ENCODE assay signal across 12 cellular contexts in genomic region chrX:149531599-149531998, GRCh38. TPM values are rescaled to one million over a fixed set of nuclear protein-coding genes. Genes with fewer than 3 reads are reported as not detected.
DNase-seq lines count a peak whose midpoint lies in the region; ATAC-seq, FAIRE-seq and TF ChIP-seq lines count a peak whose summit lies in the region.
"Had no signal": no experiment of that assay in that cellular context is flagged by ENCODE, and none has a peak within 500 bp of the region (broad histone marks: within the 10 kb centered on the region; RNA-seq: fewer than 3 reads in every experiment).

No MANE protein-coding gene starts in this region.

- H3K4me1 ChIP-seq in stomach, result no peaks in the 10 kb centered on the region

- no peak for TF ChIP-seq POLR2A in stomach (IDR thresholded peaks at IDR 0.05)

- peak overlapping the region; percentile 81 for H3K27ac Mint-ChIP-seq in activated naive CD8-positive, alpha-beta T cell treated with anti-CD3 and anti-CD28 coated beads for 36 hours

- H3K9me3 Mint-ChIP-seq in activated naive CD8-positive, alpha-beta T cell treated with anti-CD3 and anti-CD28 coated beads for 36 hours, result no peaks in the 10 kb centered on the region
- H3K9me3 Mint-ChIP-seq: activated naive CD8-positive, alpha-beta T cell treated with anti-CD3 and anti-CD28 coated beads, Interleukin-2, amount 10 ng/mL, durations not matched to agents 7 days and 5 days had no signal

- intact Hi-C loops in stomach (cut with DNase I; ENCODE audit: low total_unique reads), result no loop called here

- no peaks in the 10 kb centered on the region for H3K27me3 Mint-ChIP-seq in activated naive CD8-positive, alpha-beta T cell treated with anti-CD3 and anti-CD28 coated beads for 36 hours
- H3K27me3 Mint-ChIP-seq: activated naive CD8-positive, alpha-beta T cell treated with anti-CD3 and anti-CD28 coated beads, Interleukin-2, amount 10 ng/mL, durations not matched to agents 7 days and 5 days had no signal

- H3K4me1 Mint-ChIP-seq in activated naive CD8-positive, alpha-beta T cell treated with anti-CD3 and anti-CD28 coated beads for 36 hours, result peaks cover 16% of the 10 kb centered on the region

- H3K9me3 ChIP-seq in stomach, result no peaks in the 10 kb centered on the region
- H3K9me3 ChIP-seq: thoracic aorta had no signal

- H3K4me3 ChIP-seq in stomach, result no peak overlapping the region
- H3K4me3 ChIP-seq: thoracic aorta had no signal

- H3K4me3 Mint-ChIP-seq in activated naive CD8-positive, alpha-beta T cell treated with anti-CD3 and anti-CD28 coated beads for 36 hours, result no peak overlapping the region
- H3K4me3 Mint-ChIP-seq: activated naive CD8-positive, alpha-beta T cell treated with anti-CD3 and anti-CD28 coated beads, Interleukin-2, amount 10 ng/mL, durations not matched to agents 7 days and 5 days had no signal

- WGBS in stomach, 5 donors, result 49 to 84% (median 75%) methylated on average over 1 to 2 of the region's 2 CpGs

- H3K27ac ChIP-seq in stomach, result no peak overlapping the region
- H3K27ac ChIP-seq: thoracic aorta had no signal

- no peak for TF ChIP-seq EP300 in stomach (IDR thresholded peaks at IDR 0.05)

- peaks cover 0 to 13% (median 5%) of the 10 kb centered on the region in 4 donors for H3K36me3 ChIP-seq in stomach
- H3K36me3 ChIP-seq: thoracic aorta had no signal

- ATAC-seq in GM18502 (IDR thresholded peaks at IDR 0.05; ENCODE audit: poor library complexity, unreplicated experiment) (peak; percentile 77), GM21360 (IDR thresholded peaks at IDR 0.05; ENCODE audit: unreplicated experiment) (peak; percentile 59), HG03439 (IDR thresholded peaks at IDR 0.05; ENCODE audit: unreplicated experiment) (peak; percentile 65)

- FAIRE-seq in urothelium cell line (lab: Jason Lieb, UNC), result no peak

- H3K27me3 ChIP-seq in stomach, result no peaks in the 10 kb centered on the region

- TF ChIP-seq CTCF in stomach (IDR thresholded peaks at IDR 0.05), result no peak

- no peaks in the 10 kb centered on the region for H3K36me3 Mint-ChIP-seq in activated naive CD8-positive, alpha-beta T cell treated with anti-CD3 and anti-CD28 coated beads for 36 hours

- no peak for DNase-seq in activated naive CD8-positive, alpha-beta T cell treated with anti-CD3 and anti-CD28 coated beads for 36 hours
- no peak for DNase-seq in HuH-7 (ENCODE audit: low spot score)
- no peak for DNase-seq in stomach
- DNase-seq in GM19240 (ENCODE audit: insufficient read length, low spot score), result no peak
- no peak for DNase-seq in urothelium cell line (ENCODE audit: low spot score)
- DNase-seq: activated naive CD8-positive, alpha-beta T cell treated with anti-CD3 and anti-CD28 coated beads, Interleukin-2, amount 10 ng/mL, durations not matched to agents 7 days and 5 days; mesendoderm; NCI-H2081 had no signal

RNA-seq across cellular contexts. Expression of gene EOLA1, which starts 9.2 kb away (rescaled TPM):
- total RNA-seq in activated naive CD8-positive, alpha-beta T cell treated with anti-CD3 and anti-CD28 coated beads for 36 hours, result 10 to 100 TPM; 26.8 to 30.5 TPM
- 10 to 100 TPM in 3 of 5 donors, 1 to 10 TPM in 2; 1.2 to 23.5 (median 13.4) TPM for total RNA-seq in stomach
- polyA plus RNA-seq in stomach, result 10 to 100 TPM; 17.9 to 27.0 (median 21.5) TPM

RNA-seq across cellular contexts. Expression of gene HSFX3, which starts 18.1 kb away (rescaled TPM):
- not detected for total RNA-seq in activated naive CD8-positive, alpha-beta T cell treated with anti-CD3 and anti-CD28 coated beads for 36 hours
- total RNA-seq in stomach, result under 1 TPM in 1 of 5 donors, not detected in 4; 0.72 TPM
- polyA plus RNA-seq in stomach, result not detected
- total RNA-seq: activated naive CD8-positive, alpha-beta T cell treated with anti-CD3 and anti-CD28 coated beads, Interleukin-2, amount 10 ng/mL, durations not matched to agents 7 days and 5 days; thoracic aorta had no signal

RNA-seq across cellular contexts. Expression of gene IDS, which starts 26.5 kb away (rescaled TPM):
- total RNA-seq in activated naive CD8-positive, alpha-beta T cell treated with anti-CD3 and anti-CD28 coated beads for 36 hours, result 10 to 100 TPM; 38.5 to 38.8 TPM
- 100 to 1,000 TPM in 1 of 5 donors, 10 to 100 TPM in 3, 1 to 10 TPM in 1; 8.7 to 138 (median 66.4) TPM for total RNA-seq in stomach
- polyA plus RNA-seq in stomach, result 10 to 100 TPM; 18.0 to 50.4 (median 32.9) TPM

RNA-seq across cellular contexts. Expression of gene MAGEA9B, which starts 55.7 kb away (rescaled TPM):
- total RNA-seq in activated naive CD8-positive, alpha-beta T cell treated with anti-CD3 and anti-CD28 coated beads for 36 hours, result not detected
- total RNA-seq in stomach, result not detected
- polyA plus RNA-seq in stomach, result not detected
- total RNA-seq: activated naive CD8-positive, alpha-beta T cell treated with anti-CD3 and anti-CD28 coated beads, Interleukin-2, amount 10 ng/mL, durations not matched to agents 7 days and 5 days; thoracic aorta had no signal
